16 cellular contexts compared by ENCODE assay signal in the genomic region with DNA sequence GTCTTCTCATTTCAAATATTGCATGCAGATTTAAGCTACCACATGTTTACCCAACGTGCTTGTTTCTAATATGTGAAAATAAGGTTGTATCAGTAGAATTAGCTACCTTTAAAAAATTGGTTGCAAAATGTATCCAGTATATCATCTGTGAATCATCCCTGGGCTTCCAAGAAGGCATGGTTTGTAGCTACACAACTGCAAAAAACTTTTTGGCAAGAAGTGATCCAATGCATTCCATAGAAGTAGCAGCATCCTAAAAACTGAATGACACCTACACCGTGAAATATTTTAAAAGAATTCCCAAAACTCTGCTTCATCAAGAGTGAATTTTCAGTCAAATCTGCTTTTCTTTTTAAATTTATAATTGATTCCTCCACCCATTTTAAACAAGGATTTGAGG.
DNase-seq lines count a peak whose midpoint lies in the region; ATAC-seq and TF ChIP-seq lines count a peak whose summit lies in the region.
"Had no signal": no experiment of that assay in that cellular context is flagged by ENCODE, and none has a peak within 500 bp of the region (broad histone marks: within the 10 kb centered on the region; RNA-seq: fewer than 3 reads in every experiment).

No MANE protein-coding gene starts in this region.

- no peaks in the 10 kb centered on the region for H3K9me3 Mint-ChIP-seq in glutamatergic neuron (ENCODE audit: unreplicated experiment)

- peak; percentile 28 for DNase-seq in AG04449 (ENCODE audit: low read depth, low spot score)
- peak; percentile 59 for DNase-seq in GM04503 (ENCODE audit: low read depth)
- DNase-seq in adipocyte (ENCODE audit: low read depth), result peak; percentile 27
- DNase-seq in fibroblast of the aortic adventitia (ENCODE audit: low read depth), result peak; percentile 63
- DNase-seq in glutamatergic neuron, result no peak
- DNase-seq in activated CD4-positive, alpha-beta T cell treated with anti-CD3 and anti-CD28 coated beads for 48 hours, result no peak
- DNase-seq: 8988T, KG1, NCI-H1436, NCI-H2081, NCI-H510A, NCI-H774, PC-9 had no signal

- H3K27me3 ChIP-seq in adipocyte (replicated peaks; ENCODE audit: control insufficient read depth, insufficient read depth, low read length), result no peaks in the 10 kb centered on the region

- no peak overlapping the region for H3K27ac Mint-ChIP-seq in glutamatergic neuron (ENCODE audit: unreplicated experiment)

- no peaks in the 10 kb centered on the region for H3K27me3 Mint-ChIP-seq in glutamatergic neuron (ENCODE audit: unreplicated experiment)

- H3K4me1 Mint-ChIP-seq in glutamatergic neuron (ENCODE audit: low read depth, unreplicated experiment), result no peaks in the 10 kb centered on the region

- TF ChIP-seq CTCF in AG04449 (IDR thresholded peaks at IDR 0.05; ENCODE audit: insufficient read depth, low read length, missing control alignments) (no peak), fibroblast of the aortic adventitia (IDR thresholded peaks at IDR 0.05; ENCODE audit: insufficient read depth, low read length) (no peak), glutamatergic neuron (IDR thresholded peaks at IDR 0.05; ENCODE audit: partially characterized antibody, unreplicated experiment) (no peak)

- H3K9ac ChIP-seq in adipocyte (ENCODE audit: low read length), result no peak overlapping the region

- POLR2A ChIA-PET in AG04449 (lab: Yijun Ruan, JAX), result interaction anchor here (0.7 kb wide), 1 partner anchor 18 kb away, joined by 4 read pairs; no protein-coding TSS in a partner anchor

- H3K36me3 Mint-ChIP-seq in glutamatergic neuron (ENCODE audit: unreplicated experiment), result no peaks in the 10 kb centered on the region

- no peaks in the 10 kb centered on the region for H3K9me3 ChIP-seq in adipocyte (ENCODE audit: control insufficient read depth, low read length)

- ATAC-seq in GM18858 (IDR thresholded peaks at IDR 0.05; ENCODE audit: unreplicated experiment), result no peak
- ATAC-seq in HG03571 (IDR thresholded peaks at IDR 0.05; ENCODE audit: unreplicated experiment), result no peak
- ATAC-seq: HCT116 had no signal

- no peaks in the 10 kb centered on the region for H3K36me3 ChIP-seq in adipocyte (ENCODE audit: control insufficient read depth, insufficient read depth, low read length, severe bottlenecking)

- H3K4me3 Mint-ChIP-seq in glutamatergic neuron (ENCODE audit: unreplicated experiment), result no peak overlapping the region

- H3K4me3 ChIP-seq in AG04449 (ENCODE audit: low read depth, low read length), result no peak overlapping the region
- H3K4me3 ChIP-seq in adipocyte (ENCODE audit: low read length), result no peak overlapping the region
- no peak overlapping the region for H3K4me3 ChIP-seq in fibroblast of the aortic adventitia (ENCODE audit: low read depth, low read length)
- H3K4me3 ChIP-seq: PC-9 had no signal

- no peaks in the 10 kb centered on the region for H3K4me1 ChIP-seq in adipocyte (ENCODE audit: control insufficient read depth, insufficient read depth, low read length)

- CTCF ChIA-PET in AG04449 (lab: Yijun Ruan, JAX), result no interaction called here

Comparison
In these comparisons a context has a peak if more than half of its experiments do, and no peak if none do; other contexts are left out.
1. DNase-seq: peak in AG04449 (single experiment), GM04503 (single experiment), adipocyte (single experiment) and fibroblast of the aortic adventitia (single experiment); none in glutamatergic neuron (single experiment) and activated CD4-positive, alpha-beta T cell treated with anti-CD3 and anti-CD28 coated beads for 48 hours (single experiment).